Comparison of ENCODE assay signal across 8 cellular contexts in genomic region chr2:120253021-120253882, GRCh38. TPM values are rescaled to one million over a fixed set of nuclear protein-coding genes. Genes with fewer than 3 reads are reported as not detected.
DNase-seq lines count a peak whose midpoint lies in the region; ATAC-seq and TF ChIP-seq lines count a peak whose summit lies in the region.

No MANE protein-coding gene starts in this region.

- DNase-seq in ELR (ENCODE audit: low read depth) = peak; percentile 89
- DNase-seq in HK-2 (ENCODE audit: unreplicated experiment) = peak; percentile 80
- DNase-seq in SK-N-SH = peak; percentile 88
- DNase-seq in astrocyte of the hippocampus (ENCODE audit: low read depth, low spot score) = peak; percentile 84
- peak; percentile 90 to 95 (median 95) for DNase-seq in right cardiac atrium
- peak; percentile 69 to 97 (median 78) for DNase-seq in posterior cingulate gyrus
- no peak for DNase-seq in NCI-H2029 treated with DMSO at 0.1 percent for 48 hours (lab: John Stamatoyannopoulos, UW)

- TF ChIP-seq CTCF in SK-N-SH (IDR thresholded peaks at IDR 0.05) = peak; percentile 48

- no peaks in the 10 kb centered on the region for H3K36me3 ChIP-seq in SK-N-SH (replicated peaks in 1 of 2; ENCODE audit: control insufficient read depth in 1 of 2, insufficient read depth in 2 of 2, low read length in 1 of 2)

- CTCF ChIA-PET in SK-N-SH (lab: Yijun Ruan, JAX) = interaction anchor here (0.9 to 2.3 kb wide), 4 partner anchors 28 to 84 kb away, joined by 3 to 11 read pairs (median 3); no protein-coding TSS in a partner anchor

- 3% methylated on average over 33 of the region's 60 CpGs for WGBS in SK-N-SH (ENCODE audit: low lambda C conversion rate)
- WGBS in right cardiac atrium = under 1% methylated on average over 60 of the region's 60 CpGs

- peaks cover 53% of the 10 kb centered on the region for H3K79me2 ChIP-seq in SK-N-SH (ENCODE audit: insufficient read depth)

- no peak; a peak in 1 of 4 replicates for TF ChIP-seq EP300 in SK-N-SH (IDR thresholded peaks at IDR 0.05; ENCODE audit: borderline replicate concordance in 1 of 2, low read depth in 1 of 2, low read length in 1 of 2)

- intact Hi-C loops in right cardiac atrium (cut with DNase I) = loop anchor here in 1 of 4 donors (10.0 kb wide), 1 partner anchor 62 kb away; no protein-coding TSS in a partner anchor
- intact Hi-C loops in posterior cingulate gyrus (cut with DNase I) = loop anchor here (1.0 kb wide), 2 partner anchors 30 to 60 kb away; partner anchors contain the start of gene TMEM185B

- POLR2A ChIA-PET in SK-N-SH (lab: Yijun Ruan, JAX) = no interaction called here

- H3K4me2 ChIP-seq in SK-N-SH = peak overlapping the region; percentile 84

- ATAC-seq in GM21381 (IDR thresholded peaks at IDR 0.05; ENCODE audit: unreplicated experiment) (peak; percentile 31), right cardiac atrium (peak; percentile 81 to 84)

- H2AFZ ChIP-seq in SK-N-SH (ENCODE audit: low read depth) = peak overlapping the region; percentile 53; the same call in 1 of the 2 replicates

- H3K9ac ChIP-seq in SK-N-SH = peak overlapping the region; percentile 85

- peaks cover 42% of the 10 kb centered on the region for H4K20me1 ChIP-seq in SK-N-SH (ENCODE audit: insufficient read depth)

- H3K9me2 ChIP-seq in SK-N-SH = no peaks in the 10 kb centered on the region

- H3K4me1 ChIP-seq in SK-N-SH (ENCODE audit: control insufficient read depth in 1 of 2, insufficient read depth in 2 of 2, low read depth in 1 of 2, low read length in 1 of 2) (peaks cover 14 to 17% of the 10 kb centered on the region in 2 experiments; a peak in 3 of 4 replicates), right cardiac atrium (ENCODE audit: control insufficient read depth, insufficient read depth, low read length) (peaks cover 21% of the 10 kb centered on the region)

- H3K27me3 ChIP-seq in SK-N-SH (ENCODE audit: insufficient read depth) (no peaks in the 10 kb centered on the region), right cardiac atrium (ENCODE audit: control insufficient read depth, insufficient read depth) (no peaks in the 10 kb centered on the region)

- H3F3A ChIP-seq in SK-N-SH (replicated peaks; ENCODE audit: insufficient read depth) = no peaks in the 10 kb centered on the region

- H3K27ac ChIP-seq in SK-N-SH (ENCODE audit: low read depth in 2 of 2, low read length in 1 of 2) = peak overlapping the region; percentile 58 to 85
- peak overlapping the region; percentile 92 for H3K27ac ChIP-seq in right cardiac atrium (ENCODE audit: low read length)

- TF ChIP-seq RAD21 in SK-N-SH (IDR thresholded peaks at IDR 0.05; ENCODE audit: low read length) = peak; percentile 32; the same call in 1 of the 2 replicates

- H3K9me3 ChIP-seq in SK-N-SH (no peaks in the 10 kb centered on the region), right cardiac atrium (ENCODE audit: control insufficient read depth, low read length) (no peaks in the 10 kb centered on the region)

- peak overlapping the region; percentile 71 to 95 for H3K4me3 ChIP-seq in SK-N-SH (ENCODE audit: low read depth in 2 of 2, low read length in 1 of 2)
- H3K4me3 ChIP-seq in right cardiac atrium (ENCODE audit: low read length) = peak overlapping the region; percentile 72

TF ChIP-seq in SK-N-SH, 30 proteins besides CTCF, POLR2A, EP300 and RAD21:
- TF ChIP-seq MAX (IDR thresholded peaks at IDR 0.05; ENCODE audit: low read depth) (0 out of 2 replicates have a peak, but pooled peaks have one; percentile 8), POLR2AphosphoS5 (IDR thresholded peaks at IDR 0.05; ENCODE audit: low read depth, low read length) (no peak), NFIC (IDR thresholded peaks at IDR 0.05; ENCODE audit: borderline replicate concordance) (no peak), RXRA (IDR thresholded peaks at IDR 0.05; ENCODE audit: borderline replicate concordance, low read depth) (no peak), GABPA (IDR thresholded peaks at IDR 0.05; ENCODE audit: low read depth) (peak; percentile 44; the same call in 1 of the 2 replicates), ELF1 (IDR thresholded peaks at IDR 0.05) (0 out of 2 replicates have a peak, but pooled peaks have one; percentile 51), NRF1 (IDR thresholded peaks at IDR 0.05; ENCODE audit: low read depth, low read length) (no peak), SMC3 (IDR thresholded peaks at IDR 0.05; ENCODE audit: low read depth, low read length) (peak; percentile 35), MXI1 (IDR thresholded peaks at IDR 0.05; ENCODE audit: low read depth, low read length) (peak; percentile 45; the same call in 1 of the 2 replicates), FOSL2 (IDR thresholded peaks at IDR 0.05; ENCODE audit: borderline replicate concordance, low read depth) (peak; percentile 67)

RNA-seq across cellular contexts. Expression of gene RALB, which starts 0.6 kb away (rescaled TPM):
- polyA plus RNA-seq in SK-N-SH (2012; rRNA removed) (37.2 and 40.8 TPM in 2 replicates), right cardiac atrium (57.2 TPM)
- polyA plus RNA-seq in SK-N-SH (2012; cell fraction: cytosol; rRNA removed) = 50.9 and 54.5 TPM in 2 replicates
- polyA plus RNA-seq in SK-N-SH (2012; cell fraction: nucleus; rRNA removed) = 8.4 and 13.9 TPM in 2 replicates
- total RNA-seq in right cardiac atrium = 10 to 100 TPM; 44.2 to 57.0 (median 48.1) TPM

RNA-seq across cellular contexts. Expression of gene TMEM185B, which starts 30.1 kb away (rescaled TPM):
- polyA plus RNA-seq in SK-N-SH (2012; rRNA removed) = 24.8 and 36.0 TPM in 2 replicates
- polyA plus RNA-seq in SK-N-SH (2012; cell fraction: cytosol; rRNA removed) = 23.5 and 31.6 TPM in 2 replicates
- 19.2 and 20.2 TPM in 2 replicates for polyA plus RNA-seq in SK-N-SH (2012; cell fraction: nucleus; rRNA removed)
- total RNA-seq in right cardiac atrium = 10 to 100 TPM; 19.7 to 27.5 (median 21.7) TPM
- polyA plus RNA-seq in right cardiac atrium = 13.2 TPM
